In the genomic region with DNA sequence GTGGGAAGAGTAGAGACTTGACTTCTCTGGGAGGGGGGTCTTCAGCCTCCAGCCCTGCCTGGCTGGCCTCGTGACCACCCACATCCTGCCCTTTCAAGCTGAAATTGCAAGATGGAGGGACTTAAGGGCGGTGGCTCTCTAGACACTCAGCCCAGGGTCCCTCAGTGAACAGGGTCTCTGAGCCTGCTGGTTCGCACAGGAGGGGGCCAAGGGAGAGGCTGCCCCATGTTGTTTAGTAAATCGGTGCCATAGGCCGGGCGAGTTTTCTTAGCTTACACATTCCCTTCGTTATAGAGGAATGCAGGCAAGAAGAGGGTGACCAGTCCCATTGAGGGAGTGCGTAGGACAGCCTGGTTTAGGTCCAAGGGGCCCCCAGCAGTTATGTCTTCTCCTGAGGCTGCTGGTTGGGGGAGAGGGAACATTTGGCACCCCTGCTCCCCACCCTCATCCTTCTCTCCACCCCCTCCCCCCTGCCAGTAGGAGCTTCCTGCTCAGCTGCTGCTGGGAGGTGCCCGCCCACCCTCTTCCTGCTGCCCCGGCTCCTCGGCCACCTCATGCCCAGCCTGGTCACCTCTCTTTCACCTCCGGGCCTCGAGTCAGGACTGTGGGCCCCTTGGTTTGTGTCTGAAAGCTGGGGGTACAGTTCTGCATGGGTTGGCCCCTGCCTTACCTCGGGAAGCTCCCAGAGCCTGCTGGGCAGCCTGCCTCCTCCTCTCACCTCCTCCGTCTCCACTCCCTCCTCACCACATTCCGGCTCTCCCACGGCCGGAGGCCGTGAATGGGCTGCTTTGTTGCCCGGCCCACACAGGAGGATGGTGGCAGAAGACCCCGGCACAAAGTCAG, we compare ENCODE assay signal across 1 cellular context.
TF ChIP-seq lines count a peak whose summit lies in the region.

No MANE protein-coding gene starts in this region.

TF ChIP-seq in GM12878, 131 proteins besides CTCF, POLR2A, EP300 and RAD21:
- TF ChIP-seq KLF5 (IDR thresholded peaks at IDR 0.05; ENCODE audit: partially characterized antibody) (no peak), FOS (IDR thresholded peaks at IDR 0.05; ENCODE audit: borderline replicate concordance, extremely low read depth, insufficient read length) (no peak), BHLHE40 (IDR thresholded peaks at IDR 0.05; ENCODE audit: borderline replicate concordance in 1 of 2, low read depth in 2 of 2, low read length in 1 of 2) (no peak), WRNIP1 (IDR thresholded peaks at IDR 0.05; ENCODE audit: borderline replicate concordance, low read depth, low read length) (no peak), PAX8 (IDR thresholded peaks at IDR 0.05) (no peak), SMC3 (IDR thresholded peaks at IDR 0.05; ENCODE audit: borderline replicate concordance, low read length) (no peak)
